18 cellular contexts compared by ENCODE assay signal in the genomic region with DNA sequence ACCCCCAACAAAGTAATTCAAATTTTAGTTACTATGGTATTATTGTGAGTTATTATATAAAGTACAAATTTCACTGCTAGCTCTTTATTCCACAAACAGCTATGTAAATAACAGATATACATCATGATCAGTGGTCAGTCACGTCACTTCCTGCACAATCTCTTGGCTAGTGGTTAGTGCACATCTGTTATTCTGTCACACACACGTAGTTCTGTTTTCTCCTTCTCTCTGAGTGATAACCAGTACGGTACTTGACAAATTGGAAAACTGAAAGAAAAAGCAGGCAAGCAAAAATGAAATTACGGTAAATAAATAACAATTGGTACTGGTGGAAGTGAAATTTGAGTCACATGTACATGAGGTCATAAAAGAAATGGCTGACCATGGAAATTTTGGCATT.
A peak's percentile ranks its signal among the peaks of the same experiment; 100 is the strongest.
DNase-seq lines count a peak whose midpoint lies in the region; ATAC-seq and TF ChIP-seq lines count a peak whose summit lies in the region.
"Had no signal": no experiment of that assay in that cellular context is flagged by ENCODE, and none has a peak within 500 bp of the region (broad histone marks: within the 10 kb centered on the region; RNA-seq: fewer than 3 reads in every experiment).

No MANE protein-coding gene starts in this region.

- H2AFZ ChIP-seq in MM.1S (ENCODE audit: low read length): 0 out of 2 replicates have a peak overlapping the region, but pooled peaks have one; percentile 4
- H2AFZ ChIP-seq in neuron (ENCODE audit: low read depth, low read length): peak overlapping the region; percentile 48

- H3K4me3 ChIP-seq in MM.1S (ENCODE audit: low read length) (no peak overlapping the region), neuron (ENCODE audit: low read length) (no peak overlapping the region)
- H3K4me3 ChIP-seq: BLaER1, HAP-1 had no signal

- TF ChIP-seq CTCF in MM.1S (IDR thresholded peaks at IDR 0.05; ENCODE audit: low read length): no peak

- H3F3A ChIP-seq in MM.1S (ENCODE audit: insufficient read depth, low read length): no peaks in the 10 kb centered on the region

- H3K9me3 ChIP-seq in MM.1S (replicated peaks; ENCODE audit: insufficient read depth, low read length): no peaks in the 10 kb centered on the region
- no peaks in the 10 kb centered on the region for H3K9me3 ChIP-seq in neuron (ENCODE audit: low read length)
- H3K9me3 ChIP-seq: BLaER1, HAP-1 had no signal

- H3K36me3 ChIP-seq in MM.1S (replicated peaks; ENCODE audit: insufficient read depth, low read length) (no peaks in the 10 kb centered on the region), neuron (ENCODE audit: insufficient read depth, low read length) (no peaks in the 10 kb centered on the region)
- H3K36me3 ChIP-seq: BLaER1, HAP-1 had no signal

- H4K20me1 ChIP-seq in MM.1S (ENCODE audit: insufficient read depth, low read length): no peaks in the 10 kb centered on the region
- H4K20me1 ChIP-seq: BLaER1 had no signal

- H3K9me2 ChIP-seq in MM.1S (replicated peaks; ENCODE audit: insufficient read depth, low read length): no peaks in the 10 kb centered on the region

- no peaks in the 10 kb centered on the region for H3K4me1 ChIP-seq in MM.1S (ENCODE audit: low read length)
- no peaks in the 10 kb centered on the region for H3K4me1 ChIP-seq in neuron (ENCODE audit: insufficient read depth, low read length)
- H3K4me1 ChIP-seq: BLaER1, HAP-1 had no signal

- H3K27ac ChIP-seq in MM.1S (ENCODE audit: low read length): no peak overlapping the region
- H3K27ac ChIP-seq: BLaER1, C4-2B had no signal

- H3K4me2 ChIP-seq in MM.1S (ENCODE audit: low read depth, low read length): no peak overlapping the region
- H3K4me2 ChIP-seq: BLaER1 had no signal

- no peak for DNase-seq in MM.1S
- DNase-seq in OCI-M1 (lab: John Stamatoyannopoulos, UW): peak; percentile 46
- DNase-seq in left lobe of liver (ENCODE audit: low spot score): no peak
- DNase-seq in cortex of kidney (lab: John Stamatoyannopoulos, UW): no peak
- no peak for DNase-seq in NCI-H510A (lab: John Stamatoyannopoulos, UW)
- DNase-seq: CD4-positive, alpha-beta T cell; CD8-positive, alpha-beta memory T cell; DMS 273 treated with DMSO at 0.1 percent for 48 hours; DMS79; EL; GDM1; GOT3 had no signal

- H3K79me2 ChIP-seq in MM.1S (ENCODE audit: low read length): no peaks in the 10 kb centered on the region

- H3K9ac ChIP-seq in MM.1S (ENCODE audit: low read length): no peak overlapping the region
- H3K9ac ChIP-seq: BLaER1 had no signal

- H3K27me3 ChIP-seq in MM.1S (replicated peaks; ENCODE audit: insufficient read depth, low read length) (no peaks in the 10 kb centered on the region), neuron (ENCODE audit: insufficient read depth, low read length) (no peaks in the 10 kb centered on the region)
- H3K27me3 ChIP-seq: BLaER1 had no signal

- ATAC-seq in HG03432 (IDR thresholded peaks at IDR 0.05; ENCODE audit: unreplicated experiment) (peak; percentile 75), left lobe of liver (no peak), HG02981 (IDR thresholded peaks at IDR 0.05; ENCODE audit: unreplicated experiment) (no peak)
